17 cellular contexts compared by ENCODE assay signal in the genomic region with DNA sequence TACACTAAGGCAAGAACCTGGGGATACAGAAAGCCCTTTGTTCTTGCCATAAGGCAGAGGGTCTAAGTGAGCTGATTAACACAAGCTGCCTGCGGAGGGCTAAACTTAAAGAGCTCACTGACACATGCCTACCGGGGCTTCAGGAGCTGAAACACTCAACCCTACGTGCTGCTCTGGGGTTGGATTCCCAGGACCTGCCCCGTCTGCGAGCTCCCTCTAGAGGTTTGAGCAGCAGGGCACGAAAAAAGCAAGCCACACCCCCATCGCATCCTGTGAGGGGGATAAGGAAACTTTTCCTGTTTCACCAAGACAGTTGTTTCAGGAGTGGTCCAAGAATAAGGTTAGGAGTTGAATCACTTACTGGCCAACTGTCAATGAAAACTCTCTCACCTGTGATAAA.
DNase-seq lines count a peak whose midpoint lies in the region; TF ChIP-seq lines count a peak whose summit lies in the region.
"Had no signal": no experiment of that assay in that cellular context is flagged by ENCODE, and none has a peak within 500 bp of the region (broad histone marks: within the 10 kb centered on the region; RNA-seq: fewer than 3 reads in every experiment).

No MANE protein-coding gene starts in this region.

- H3K4me3 ChIP-seq in H7 (ENCODE audit: insufficient read depth, low read depth, low read length) (no peak overlapping the region), sigmoid colon (no peak overlapping the region), prostate gland (no peak overlapping the region), suprapubic skin (no peak overlapping the region)
- H3K4me3 ChIP-seq: BLaER1, lower lobe of right lung, tibial nerve had no signal

- H3K4me1 ChIP-seq in sigmoid colon (no peaks in the 10 kb centered on the region), prostate gland (replicated peaks) (no peaks in the 10 kb centered on the region), suprapubic skin (no peaks in the 10 kb centered on the region)
- H3K4me1 ChIP-seq: BLaER1, lower lobe of right lung, tibial nerve had no signal

- no peak for TF ChIP-seq POLR2A in sigmoid colon (IDR thresholded peaks at IDR 0.05)
- TF ChIP-seq POLR2A in prostate gland (IDR thresholded peaks at IDR 0.05): no peak
- no peak for TF ChIP-seq POLR2A in suprapubic skin (IDR thresholded peaks at IDR 0.05)

- DNase-seq in D341Med (ENCODE audit: low spot score) (peak; percentile 49), H7 (peak; percentile 1), RPMI8226 (peak; percentile 30), iPS DF 4.7 (ENCODE audit: extremely low read depth, low spot score) (peak; percentile 44), sigmoid colon (no peak), prostate gland (ENCODE audit: low spot score) (no peak), suprapubic skin (ENCODE audit: low spot score in 2 of 2) (no peak)
- no peak for DNase-seq in stimulated activated CD4-positive, alpha-beta T cell treated with anti-CD3 and anti-CD28 coated beads, Interleukin-4, amount 100 ng/mL, for 1 hour
- DNase-seq: activated naive CD4-positive, alpha-beta T cell treated with Interleukin-2 at 50 U/mL for 16 hours; DND-41; lower lobe of right lung; NCI-H1417 treated with DMSO at 0.1 percent for 48 hours; NK-92 treated with Interleukin-12 subunit alpha and Interleukin-12 subunit beta, amount 100 ng/mL, for 24 hours; retina; SK-N-SH had no signal

- H3K27me3 ChIP-seq in H7 (ENCODE audit: control insufficient read depth, insufficient read depth, low read length) (no peaks in the 10 kb centered on the region), sigmoid colon (no peaks in the 10 kb centered on the region), prostate gland (replicated peaks; ENCODE audit: insufficient read depth) (no peaks in the 10 kb centered on the region), suprapubic skin (no peaks in the 10 kb centered on the region)
- H3K27me3 ChIP-seq: BLaER1, tibial nerve had no signal

- H3K36me3 ChIP-seq in H7 (replicated peaks; ENCODE audit: control insufficient read depth, insufficient read depth, low read length) (no peaks in the 10 kb centered on the region), sigmoid colon (no peaks in the 10 kb centered on the region), prostate gland (no peaks in the 10 kb centered on the region), suprapubic skin (no peaks in the 10 kb centered on the region)
- H3K36me3 ChIP-seq: BLaER1, lower lobe of right lung, tibial nerve had no signal

- H3K27ac ChIP-seq in sigmoid colon (no peak overlapping the region), prostate gland (no peak overlapping the region), suprapubic skin (no peak overlapping the region)
- H3K27ac ChIP-seq: BLaER1, lower lobe of right lung, tibial nerve had no signal

- 55 to 81% methylated on average over 7 of the region's 7 CpGs for WGBS in sigmoid colon, 2 donors
- 68% methylated on average over 7 of the region's 7 CpGs for WGBS in prostate gland
- WGBS in suprapubic skin: 73% methylated on average over 6 of the region's 7 CpGs

- H3K9me3 ChIP-seq in sigmoid colon (no peaks in the 10 kb centered on the region), prostate gland (no peaks in the 10 kb centered on the region), suprapubic skin (no peaks in the 10 kb centered on the region)
- H3K9me3 ChIP-seq: BLaER1, lower lobe of right lung, SK-N-SH had no signal

- TF ChIP-seq CTCF in sigmoid colon (IDR thresholded peaks at IDR 0.05): no peak
- no peak for TF ChIP-seq CTCF in prostate gland (IDR thresholded peaks at IDR 0.05)
- no peak for TF ChIP-seq CTCF in suprapubic skin (IDR thresholded peaks at IDR 0.05)

- intact Hi-C loops in sigmoid colon (cut with DNase I) (no loop called here), prostate gland (cut with DNase I) (no loop called here)

- no peak for TF ChIP-seq EP300 in sigmoid colon (IDR thresholded peaks at IDR 0.05)
- TF ChIP-seq EP300 in suprapubic skin (IDR thresholded peaks at IDR 0.05): no peak

Comparison
In these comparisons a context has a peak if more than half of its experiments do, and no peak if none do; other contexts are left out.
1. DNase-seq: peak in D341Med (single experiment), H7 (single experiment), RPMI8226 (single experiment) and iPS DF 4.7 (single experiment); none in sigmoid colon (single experiment), stimulated activated CD4-positive, alpha-beta T cell treated with anti-CD3 and anti-CD28 coated beads, Interleukin-4, amount 100 ng/mL, for 1 hour (single experiment), prostate gland (single experiment) and suprapubic skin (0 of 2).